Comparison of ENCODE assay signal across 28 cellular contexts in genomic region chr11:58770166-58770565, GRCh38. TPM values are rescaled to one million over a fixed set of nuclear protein-coding genes. Genes with fewer than 3 reads are reported as not detected.
"Had no signal": no experiment of that assay in that cellular context is flagged by ENCODE, and none has a peak within 500 bp of the region (broad histone marks: within the 10 kb centered on the region; RNA-seq: fewer than 3 reads in every experiment).

No MANE protein-coding gene starts in this region.

- H3K27me3 ChIP-seq: ascending aorta, body of pancreas, cardiac muscle cell had no signal

- ATAC-seq: activated T-cell treated with anti-CD3 and anti-CD28 coated beads, Interleukin-2, amount 50 U/mL, for 4 hours; body of pancreas; WTC11 had no signal

- H3K9me3 ChIP-seq: ascending aorta, body of pancreas, Peyer's patch had no signal

- H3K36me3 Mint-ChIP-seq: activated CD4-positive, alpha-beta memory T cell treated with anti-CD3 and anti-CD28 coated beads for 36 hours had no signal

- H3K4me1 Mint-ChIP-seq: WTC11 had no signal

- H3K4me3 ChIP-seq: ascending aorta, body of pancreas, cardiac muscle cell, Peyer's patch had no signal

- H3K9me3 Mint-ChIP-seq: activated CD4-positive, alpha-beta memory T cell treated with anti-CD3 and anti-CD28 coated beads for 36 hours; activated naive CD4-positive, alpha-beta T cell treated with anti-CD3 and anti-CD28 coated beads, Interleukin-2, amount 50 U/mL, for 72 hours; activated naive CD8-positive, alpha-beta T cell treated with anti-CD3 and anti-CD28 coated beads, Interleukin-2, amount 50 U/mL, for 24 hours; activated T-cell treated with anti-CD3 and anti-CD28 coated beads, Interleukin-2, amount 50 U/mL, for 4 hours; T-helper 1 cell treated with Interleukin-12 subunit alpha and Interleukin-12 subunit beta and Interleukin-4 antibody, amounts not matched to agents 30 μg/mL and 1 μg/mL, for 36 hours had no signal

- DNase-seq: activated CD4-positive, CD25-positive, alpha-beta regulatory T cell treated with anti-CD3 and anti-CD28 coated beads, Interleukin-2, amount 50 U/mL, for 72 hours; activated CD8-positive, alpha-beta memory T cell treated with anti-CD3 and anti-CD28 coated beads for 24 hours; activated effector memory CD4-positive, alpha-beta T cell treated with anti-CD3 and anti-CD28 coated beads, Interleukin-2, amount 50 U/mL, for 16 hours; activated naive CD4-positive, alpha-beta T cell treated with Interleukin-2 at 50 U/mL for 16 hours; activated T-cell treated with anti-CD3 and anti-CD28 coated beads, Interleukin-2, amount 50 U/mL, for 4 hours; body of pancreas; Kasumi-1; KBM-7; NCI-H1048; NCI-H146; NCI-H187 treated with DMSO at 0.1 percent for 48 hours; NCI-H2171; NCI-H2227 treated with DMSO at 0.1 percent for 48 hours; NCI-H446 treated with DMSO at 0.1 percent for 48 hours; NCI-H524 treated with DMSO at 0.1 percent for 48 hours; NCI-H82; Peyer's patch; SHP77; T-helper 9 cell had no signal

- H3K27ac Mint-ChIP-seq: activated CD4-positive, alpha-beta memory T cell treated with anti-CD3 and anti-CD28 coated beads for 36 hours; activated naive CD4-positive, alpha-beta T cell treated with anti-CD3 and anti-CD28 coated beads, Interleukin-2, amount 50 U/mL, for 72 hours; activated naive CD8-positive, alpha-beta T cell treated with anti-CD3 and anti-CD28 coated beads, Interleukin-2, amount 50 U/mL, for 24 hours; T-helper 1 cell treated with Interleukin-12 subunit alpha and Interleukin-12 subunit beta and Interleukin-4 antibody, amounts not matched to agents 30 μg/mL and 1 μg/mL, for 36 hours; WTC11 had no signal

- H3K4me1 ChIP-seq: ascending aorta, body of pancreas, Peyer's patch had no signal

- H3K4me3 Mint-ChIP-seq: activated CD4-positive, alpha-beta memory T cell treated with anti-CD3 and anti-CD28 coated beads for 36 hours; activated naive CD8-positive, alpha-beta T cell treated with anti-CD3 and anti-CD28 coated beads, Interleukin-2, amount 50 U/mL, for 24 hours; activated T-cell treated with anti-CD3 and anti-CD28 coated beads, Interleukin-2, amount 50 U/mL, for 4 hours; T-helper 1 cell treated with Interleukin-12 subunit alpha and Interleukin-12 subunit beta and Interleukin-4 antibody, amounts not matched to agents 30 μg/mL and 1 μg/mL, for 36 hours; WTC11 had no signal

- H3K27ac ChIP-seq: ascending aorta, body of pancreas, cardiac muscle cell, Peyer's patch had no signal

- H3K36me3 ChIP-seq: ascending aorta, cardiac muscle cell, Peyer's patch had no signal

RNA-seq across cellular contexts. Expression of gene GLYAT, which starts 38.4 kb away (rescaled TPM):
- total RNA-seq: activated CD4-positive, alpha-beta memory T cell treated with anti-CD3 and anti-CD28 coated beads for 36 hours; activated naive CD4-positive, alpha-beta T cell treated with anti-CD3 and anti-CD28 coated beads, Interleukin-2, amount 50 U/mL, for 72 hours; activated T-cell treated with anti-CD3 and anti-CD28 coated beads, Interleukin-2, amount 50 U/mL, for 4 hours; ascending aorta; cardiac muscle cell; OCI-LY7; Peyer's patch; SK-MEL-5; WTC11 had no signal
- polyA plus RNA-seq: cardiac muscle cell had no signal
